Comparison of ENCODE assay signal across 11 cellular contexts in the genomic region with DNA sequence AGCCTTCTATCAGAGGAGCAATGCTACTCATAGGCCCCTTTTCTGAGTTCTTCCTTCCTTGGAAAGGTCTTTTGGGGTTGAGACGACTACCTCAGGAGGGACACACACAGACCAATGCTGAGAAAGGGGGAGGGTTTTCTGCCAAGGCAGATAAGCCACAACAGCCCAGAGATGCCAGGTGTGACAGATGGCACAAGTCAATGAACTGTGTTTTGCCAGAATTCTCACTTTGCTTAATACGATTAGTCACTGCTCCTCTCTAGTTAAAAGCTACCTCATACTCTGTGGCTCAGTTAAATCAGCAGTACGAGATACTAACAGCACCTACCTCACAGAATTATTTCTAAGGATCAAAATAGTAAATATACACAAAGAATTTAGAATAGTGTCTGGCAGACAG. TPM values are rescaled to one million over a fixed set of nuclear protein-coding genes. Genes with fewer than 3 reads are reported as not detected.
A peak's percentile ranks its signal among the peaks of the same experiment; 100 is the strongest.
DNase-seq lines count a peak whose midpoint lies in the region; ATAC-seq and TF ChIP-seq lines count a peak whose summit lies in the region.
"Had no signal": no experiment of that assay in that cellular context is flagged by ENCODE, and none has a peak within 500 bp of the region (broad histone marks: within the 10 kb centered on the region; RNA-seq: fewer than 3 reads in every experiment).

No MANE protein-coding gene starts in this region.

- no peak for DNase-seq in activated T-cell treated with anti-CD3 and anti-CD28 coated beads, Interleukin-2, amount 50 U/mL, for 24 hours
- no peak for DNase-seq in activated T-cell treated with anti-CD3 and anti-CD28 coated beads, Interleukin-2, amount 50 U/mL, for 48 hours
- DNase-seq in RWPE2 (ENCODE audit: low spot score) (no peak), hepatocyte (ENCODE audit: low spot score) (no peak), NAMALWA (ENCODE audit: low spot score) (no peak), GM19238 (ENCODE audit: insufficient read length, low spot score) (no peak)
- DNase-seq: activated naive CD8-positive, alpha-beta T cell treated with anti-CD3 and anti-CD28 coated beads, Interleukin-2, amount 10 ng/mL, durations not matched to agents 7 days and 5 days; right lobe of liver; transverse colon had no signal

- H3K36me3 ChIP-seq in RWPE2 (ENCODE audit: low read depth) (peaks cover 74% of the 10 kb centered on the region), hepatocyte (replicated peaks; ENCODE audit: insufficient read depth, low read depth) (no peaks in the 10 kb centered on the region)

- no peak overlapping the region for H3K4me3 Mint-ChIP-seq in activated T-cell treated with anti-CD3 and anti-CD28 coated beads, Interleukin-2, amount 50 U/mL, for 24 hours
- H3K4me3 Mint-ChIP-seq in stimulated activated memory B cell treated with anti-CD40 and anti-IgM and Interleukin-4, amounts not matched to agents 10 μg/mL and 1 μg/mL and 100 μg/mL, for 72 hours: no peak overlapping the region
- H3K4me3 Mint-ChIP-seq: activated naive CD8-positive, alpha-beta T cell treated with anti-CD3 and anti-CD28 coated beads, Interleukin-2, amount 10 ng/mL, durations not matched to agents 7 days and 5 days had no signal

- H3K79me2 ChIP-seq in hepatocyte: peaks cover 57% of the 10 kb centered on the region

- H3K4me1 ChIP-seq in RWPE2 (ENCODE audit: insufficient read depth, poor library complexity, severe bottlenecking): peaks cover 13% of the 10 kb centered on the region
- no peaks in the 10 kb centered on the region for H3K4me1 ChIP-seq in hepatocyte (ENCODE audit: insufficient read depth)

- peaks cover 65% of the 10 kb centered on the region for H3K4me1 Mint-ChIP-seq in activated T-cell treated with anti-CD3 and anti-CD28 coated beads, Interleukin-2, amount 50 U/mL, for 24 hours (ENCODE audit: low read depth)
- H3K4me1 Mint-ChIP-seq in stimulated activated memory B cell treated with anti-CD40 and anti-IgM and Interleukin-4, amounts not matched to agents 10 μg/mL and 1 μg/mL and 100 μg/mL, for 72 hours: peaks cover 48% of the 10 kb centered on the region

- WGBS in hepatocyte (ENCODE audit: low lambda C conversion rate, missing lambda C conversion rate): 84% methylated on average over 3 of the region's 3 CpGs

- H3K27me3 ChIP-seq in RWPE2 (ENCODE audit: insufficient read depth, poor library complexity, severe bottlenecking) (no peaks in the 10 kb centered on the region), hepatocyte (no peaks in the 10 kb centered on the region)
- H3K27me3 ChIP-seq: right lobe of liver, transverse colon had no signal

- H3K27ac Mint-ChIP-seq in activated T-cell treated with anti-CD3 and anti-CD28 coated beads, Interleukin-2, amount 50 U/mL, for 24 hours: peak overlapping the region; percentile 82
- peak overlapping the region; percentile 65 for H3K27ac Mint-ChIP-seq in stimulated activated memory B cell treated with anti-CD40 and anti-IgM and Interleukin-4, amounts not matched to agents 10 μg/mL and 1 μg/mL and 100 μg/mL, for 72 hours
- H3K27ac Mint-ChIP-seq: activated naive CD8-positive, alpha-beta T cell treated with anti-CD3 and anti-CD28 coated beads, Interleukin-2, amount 10 ng/mL, durations not matched to agents 7 days and 5 days had no signal

- ATAC-seq in RWPE2 (ENCODE audit: low read depth): peak; percentile 67
- ATAC-seq in stimulated activated memory B cell treated with anti-CD40 and anti-IgM and Interleukin-4, amounts not matched to agents 10 μg/mL and 1 μg/mL and 100 μg/mL, for 72 hours: no peak
- no peak for ATAC-seq in GM19324 (IDR thresholded peaks at IDR 0.05; ENCODE audit: low FRiP score, unreplicated experiment)

- H3K36me3 Mint-ChIP-seq in activated T-cell treated with anti-CD3 and anti-CD28 coated beads, Interleukin-2, amount 50 U/mL, for 24 hours (ENCODE audit: low read depth): peaks cover 94% of the 10 kb centered on the region
- H3K36me3 Mint-ChIP-seq in stimulated activated memory B cell treated with anti-CD40 and anti-IgM and Interleukin-4, amounts not matched to agents 10 μg/mL and 1 μg/mL and 100 μg/mL, for 72 hours: peaks cover 38% of the 10 kb centered on the region

- H3K4me2 ChIP-seq in hepatocyte: no peak overlapping the region

- TF ChIP-seq CTCF in RWPE2 (IDR thresholded peaks at IDR 0.05; ENCODE audit: poor library complexity, severe bottlenecking) (no peak), hepatocyte (IDR thresholded peaks at IDR 0.05; ENCODE audit: poor library complexity) (no peak)

- H3K27ac ChIP-seq in RWPE2 (ENCODE audit: poor library complexity, severe bottlenecking) (peak overlapping the region; percentile 4), hepatocyte (peak overlapping the region; percentile 31)
- H3K27ac ChIP-seq: right lobe of liver, transverse colon had no signal

- peaks cover 6% of the 10 kb centered on the region for H4K20me1 ChIP-seq in hepatocyte (ENCODE audit: insufficient read depth, poor library complexity, severe bottlenecking)

- no peaks in the 10 kb centered on the region for H3K9me3 Mint-ChIP-seq in activated T-cell treated with anti-CD3 and anti-CD28 coated beads, Interleukin-2, amount 50 U/mL, for 24 hours
- H3K9me3 Mint-ChIP-seq in stimulated activated memory B cell treated with anti-CD40 and anti-IgM and Interleukin-4, amounts not matched to agents 10 μg/mL and 1 μg/mL and 100 μg/mL, for 72 hours: no peaks in the 10 kb centered on the region
- H3K9me3 Mint-ChIP-seq: activated naive CD8-positive, alpha-beta T cell treated with anti-CD3 and anti-CD28 coated beads, Interleukin-2, amount 10 ng/mL, durations not matched to agents 7 days and 5 days had no signal

- H3K27me3 Mint-ChIP-seq in activated T-cell treated with anti-CD3 and anti-CD28 coated beads, Interleukin-2, amount 50 U/mL, for 24 hours: no peaks in the 10 kb centered on the region
- no peaks in the 10 kb centered on the region for H3K27me3 Mint-ChIP-seq in stimulated activated memory B cell treated with anti-CD40 and anti-IgM and Interleukin-4, amounts not matched to agents 10 μg/mL and 1 μg/mL and 100 μg/mL, for 72 hours
- H3K27me3 Mint-ChIP-seq: activated naive CD8-positive, alpha-beta T cell treated with anti-CD3 and anti-CD28 coated beads, Interleukin-2, amount 10 ng/mL, durations not matched to agents 7 days and 5 days had no signal

- H3K4me3 ChIP-seq in RWPE2 (ENCODE audit: severe bottlenecking): no peak overlapping the region
- no peak overlapping the region for H3K4me3 ChIP-seq in hepatocyte
- H3K4me3 ChIP-seq: right lobe of liver, transverse colon had no signal

- H3K9me3 ChIP-seq in RWPE2 (ENCODE audit: severe bottlenecking) (no peaks in the 10 kb centered on the region), hepatocyte (ENCODE audit: low read depth) (no peaks in the 10 kb centered on the region)
- H3K9me3 ChIP-seq: right lobe of liver, transverse colon had no signal

- no peaks in the 10 kb centered on the region for H3K9me2 ChIP-seq in hepatocyte (replicated peaks; ENCODE audit: insufficient read depth)

- no peak overlapping the region for H2AFZ ChIP-seq in hepatocyte

RNA-seq across cellular contexts. Expression of gene BRD7, which starts 8.0 kb away (rescaled TPM):
- 51.3 and 53.7 TPM in 2 replicates for total RNA-seq in hepatocyte
- polyA plus RNA-seq in hepatocyte: 51.2 and 58.4 TPM in 2 replicates
